ENCODE assay signal across 13 cellular contexts in the genomic region with DNA sequence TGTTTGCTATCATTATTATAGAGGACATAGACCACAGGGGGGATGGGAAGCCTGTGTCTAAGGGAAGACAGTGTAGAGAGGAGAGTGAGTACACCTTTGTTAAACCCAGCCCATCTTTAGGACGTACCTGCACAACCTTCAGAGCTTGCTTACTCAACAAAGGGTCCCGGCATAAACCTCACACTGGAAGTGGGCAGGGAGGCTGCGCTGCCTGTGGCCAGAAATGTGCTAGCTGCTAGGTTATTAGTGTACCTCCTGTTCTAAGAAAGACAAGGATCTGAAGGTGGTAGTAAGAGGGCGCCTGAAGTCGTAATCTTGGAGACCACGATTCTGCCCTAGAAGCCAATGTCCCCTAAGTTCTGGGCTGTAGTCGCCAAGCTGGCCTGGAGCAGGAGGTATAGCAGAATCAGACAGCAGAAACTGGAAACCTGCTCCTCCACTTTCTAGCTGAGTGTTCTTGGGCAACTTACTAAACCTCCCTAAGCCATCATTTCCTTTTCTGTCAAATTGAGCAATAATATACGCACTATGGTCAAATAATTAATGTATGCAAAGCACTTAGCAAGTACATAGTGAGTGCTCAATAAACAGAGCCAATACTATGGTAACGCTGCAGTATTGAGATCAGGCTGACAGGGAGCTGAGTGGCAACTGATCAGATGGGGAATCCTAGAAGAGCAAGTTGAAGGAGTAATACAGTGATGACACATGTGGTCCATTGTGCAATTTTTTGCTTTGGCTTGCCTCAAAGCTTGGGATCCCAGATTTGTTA. TPM values are rescaled to one million over a fixed set of nuclear protein-coding genes. Genes with fewer than 3 reads are reported as not detected.
A peak's percentile ranks its signal among the peaks of the same experiment; 100 is the strongest.
DNase-seq lines count a peak whose midpoint lies in the region; ATAC-seq and TF ChIP-seq lines count a peak whose summit lies in the region.
"Had no signal": no experiment of that assay in that cellular context is flagged by ENCODE, and none has a peak within 500 bp of the region (broad histone marks: within the 10 kb centered on the region; RNA-seq: fewer than 3 reads in every experiment).

No MANE protein-coding gene starts in this region.

- peak overlapping the region; percentile 15 for H3K14ac ChIP-seq in neuronal stem cell (ENCODE audit: low read length)

- peaks cover 5% of the 10 kb centered on the region for H3K36me3 Mint-ChIP-seq in Calu3 (ENCODE audit: insufficient read depth, unreplicated experiment)
- H3K36me3 Mint-ChIP-seq: activated naive CD8-positive, alpha-beta T cell had no signal

- CTCF ChIA-PET in Calu3 (lab: Charles Lee) = interaction anchor here (0.5 to 1.3 kb wide), 2 partner anchors 20 to 22 kb away, joined by 5 read pairs; no protein-coding TSS in a partner anchor

- H3K4me2 ChIP-seq in neuronal stem cell (ENCODE audit: insufficient read depth, low read length, poor library complexity, severe bottlenecking) = no peak overlapping the region

- no peak overlapping the region for H2BK5ac ChIP-seq in neuronal stem cell (ENCODE audit: low read length)

- H3K27me3 ChIP-seq in neuronal stem cell (ENCODE audit: control insufficient read depth in 3 of 3, insufficient read depth in 3 of 3, low read depth in 1 of 3, low read length in 3 of 3) = no peaks in the 10 kb centered on the region
- H3K27me3 ChIP-seq in effector memory CD4-positive, alpha-beta T cell (replicated peaks; ENCODE audit: control insufficient read depth, insufficient read depth, low read length, poor library complexity, severe bottlenecking) = no peaks in the 10 kb centered on the region

- H3K9ac ChIP-seq in neuronal stem cell (ENCODE audit: low read depth, low read length, poor library complexity) = no peak overlapping the region

- peaks cover 8 to 11% of the 10 kb centered on the region in 2 donors for H3K4me1 ChIP-seq in neuronal stem cell (ENCODE audit: control insufficient read depth in 2 of 2, insufficient read depth in 1 of 2, low read depth in 1 of 2, low read length in 2 of 2)
- no peaks in the 10 kb centered on the region for H3K4me1 ChIP-seq in effector memory CD4-positive, alpha-beta T cell (ENCODE audit: control insufficient read depth, insufficient read depth, low read length, poor library complexity, severe bottlenecking)

- H3K4me3 ChIP-seq in choroid plexus epithelial cell (ENCODE audit: low read depth, low read length) = no peak overlapping the region
- H3K4me3 ChIP-seq in neuronal stem cell (ENCODE audit: low read length in 2 of 2) = no peak overlapping the region
- H3K4me3 ChIP-seq in effector memory CD4-positive, alpha-beta T cell (ENCODE audit: insufficient read depth, low read depth, low read length, poor library complexity, severe bottlenecking) = no peak overlapping the region

- no peak overlapping the region for H4K8ac ChIP-seq in neuronal stem cell (ENCODE audit: low read depth, low read length)

- ATAC-seq in HG02588 (IDR thresholded peaks at IDR 0.05; ENCODE audit: unreplicated experiment) (no peak), HG03521 (IDR thresholded peaks at IDR 0.05; ENCODE audit: unreplicated experiment) (no peak)

- H2BK12ac ChIP-seq in neuronal stem cell (ENCODE audit: low read length) = no peak overlapping the region

- BruUV-seq in Calu3 (replicated peaks; lab: Mats Ljungman, UMichigan) = no TSS peak

- H3K4me1 Mint-ChIP-seq in Calu3 (ENCODE audit: low read depth, unreplicated experiment) = peaks cover 12% of the 10 kb centered on the region

- H3K36me3 ChIP-seq in neuronal stem cell (replicated peaks in 1 of 2; ENCODE audit: control insufficient read depth in 2 of 2, insufficient read depth in 2 of 2, low read length in 2 of 2) = no peaks in the 10 kb centered on the region
- H3K36me3 ChIP-seq in effector memory CD4-positive, alpha-beta T cell (ENCODE audit: control insufficient read depth, insufficient read depth, low read length) = no peaks in the 10 kb centered on the region

- no peak overlapping the region for H3K18ac ChIP-seq in neuronal stem cell (ENCODE audit: low read length)

- H3K4me3 Mint-ChIP-seq in Calu3 (ENCODE audit: low read depth, unreplicated experiment) = no peak overlapping the region
- H3K4me3 Mint-ChIP-seq: activated CD4-positive, alpha-beta T cell treated with anti-CD3 and anti-CD28 coated beads, Interleukin-2, amount 10 ng/mL, durations not matched to agents 7 days and 5 days; activated naive CD8-positive, alpha-beta T cell had no signal

- no peak overlapping the region for H3K27ac ChIP-seq in neuronal stem cell (replicated peaks; ENCODE audit: low read length)
- no peak overlapping the region for H3K27ac ChIP-seq in effector memory CD4-positive, alpha-beta T cell (ENCODE audit: insufficient read depth, low read length, poor library complexity, severe bottlenecking)

- TF ChIP-seq CTCF in Calu3 (IDR thresholded peaks at IDR 0.05; ENCODE audit: unreplicated experiment) (no peak), choroid plexus epithelial cell (conservative IDR thresholded peaks at IDR 0.05; ENCODE audit: low read depth, low read length) (no peak)

- no peak overlapping the region for H2BK15ac ChIP-seq in neuronal stem cell (ENCODE audit: low read length)

- no peaks in the 10 kb centered on the region for H3K79me1 ChIP-seq in neuronal stem cell (ENCODE audit: low read depth, low read length)

- no peak overlapping the region for H4K91ac ChIP-seq in neuronal stem cell (ENCODE audit: low read depth, low read length, poor library complexity)

- H3K4ac ChIP-seq in neuronal stem cell (ENCODE audit: low read length) = no peak overlapping the region

- H2AFZ ChIP-seq in neuronal stem cell (ENCODE audit: low read length) = peak overlapping the region; percentile 30

- DNase-seq in Calu3 (peak; percentile 17), NCI-H460 (ENCODE audit: extremely low read depth, low read depth) (peak; percentile 74), choroid plexus epithelial cell (ENCODE audit: low read depth) (peak; percentile 34), neuronal stem cell (ENCODE audit: low spot score) (no peak), NCI-H1092 (lab: John Stamatoyannopoulos, UW) (no peak)
- no peak for DNase-seq in effector memory CD4-positive, alpha-beta T cell
- DNase-seq: activated CD4-positive, alpha-beta T cell treated with anti-CD3 and anti-CD28 coated beads, Interleukin-2, amount 10 ng/mL, durations not matched to agents 7 days and 5 days; COR-L47; SHP77 treated with DMSO at 0.1 percent for 48 hours; stimulated activated naive CD4-positive, alpha-beta T cell had no signal

- H3K9me3 Mint-ChIP-seq in Calu3 (ENCODE audit: low read depth, unreplicated experiment) = no peaks in the 10 kb centered on the region
- H3K9me3 Mint-ChIP-seq: activated CD4-positive, alpha-beta T cell treated with anti-CD3 and anti-CD28 coated beads, Interleukin-2, amount 10 ng/mL, durations not matched to agents 7 days and 5 days had no signal

- no peaks in the 10 kb centered on the region for H3K27me3 Mint-ChIP-seq in Calu3 (ENCODE audit: unreplicated experiment)
- H3K27me3 Mint-ChIP-seq: activated CD4-positive, alpha-beta T cell treated with anti-CD3 and anti-CD28 coated beads, Interleukin-2, amount 10 ng/mL, durations not matched to agents 7 days and 5 days; activated naive CD8-positive, alpha-beta T cell had no signal

- H2BK120ac ChIP-seq in neuronal stem cell (ENCODE audit: low read depth, low read length) = no peak overlapping the region

- WGBS in neuronal stem cell (ENCODE audit: extremely low coverage in 2 of 2, insufficient read length in 2 of 2, insufficient replicate concordance in 1 of 2), 2 donors = no CpG with 5 or more reads among the region's 9 CpGs

- no peaks in the 10 kb centered on the region for H3K9me3 ChIP-seq in neuronal stem cell (replicated peaks in 1 of 2; ENCODE audit: control insufficient read depth in 2 of 2, insufficient read depth in 1 of 2, low read depth in 1 of 2, low read length in 2 of 2)
- H3K9me3 ChIP-seq in effector memory CD4-positive, alpha-beta T cell (ENCODE audit: control insufficient read depth, low read length) = no peaks in the 10 kb centered on the region

- H2AK5ac ChIP-seq in neuronal stem cell (ENCODE audit: low read depth, low read length) = no peak overlapping the region

- intact Hi-C loops in Calu3 (cut with micrococcal nuclease; ENCODE audit: unreplicated experiment) = no loop called here

- H3K27ac Mint-ChIP-seq in Calu3 (ENCODE audit: unreplicated experiment) = no peak overlapping the region
- H3K27ac Mint-ChIP-seq: activated CD4-positive, alpha-beta T cell treated with anti-CD3 and anti-CD28 coated beads, Interleukin-2, amount 10 ng/mL, durations not matched to agents 7 days and 5 days; activated naive CD8-positive, alpha-beta T cell had no signal

- no peak overlapping the region for H3K23ac ChIP-seq in neuronal stem cell (ENCODE audit: low read depth, low read length, poor library complexity)

RNA-seq across cellular contexts. Expression of a gene that starts 16.8 kb away (rescaled TPM):
- total RNA-seq in Calu3 (2022) = 44.7 and 46.1 TPM in 2 replicates
- total RNA-seq in NCI-H460 (2014; rRNA removed; shearing (Covaris generic)) = 28.2 and 30.8 TPM in 2 replicates
- 17.8 and 18.4 TPM in 2 replicates for polyA plus RNA-seq in NCI-H460 (2014; cell fraction: nucleus; rRNA removed)
- polyA plus RNA-seq in neuronal stem cell (2013, experiment 1 of 2) = 92.2 TPM
- polyA plus RNA-seq in neuronal stem cell (2013, experiment 2 of 2) = 90.4 TPM

Comparison
In these comparisons a context has a peak if more than half of its experiments do, and no peak if none do; other contexts are left out.
1. DNase-seq: peak in Calu3 (single experiment), NCI-H460 (single experiment) and choroid plexus epithelial cell (single experiment); none in neuronal stem cell (single experiment), effector memory CD4-positive, alpha-beta T cell (0 of 3) and NCI-H1092 (single experiment).